ENCODE assay signal across 23 cellular contexts in genomic region chr4:144712775-144713174, GRCh38.
DNase-seq lines count a peak whose midpoint lies in the region; ATAC-seq and TF ChIP-seq lines count a peak whose summit lies in the region.
"Had no signal": no experiment of that assay in that cellular context is flagged by ENCODE, and none has a peak within 500 bp of the region (broad histone marks: within the 10 kb centered on the region; RNA-seq: fewer than 3 reads in every experiment).

No MANE protein-coding gene starts in this region.

- POLR2A ChIA-PET in IMR-90 (lab: Charles Lee; ENCODE audit: unreplicated experiment), result interaction anchor here (0.6 kb wide), 1 partner anchor 543 kb away, joined by 3 read pairs; no protein-coding TSS in a partner anchor

- peak overlapping the region; percentile 35 for H2BK5ac ChIP-seq in IMR-90 (ENCODE audit: low read depth, low read length, poor library complexity, severe bottlenecking)

- H3K4me1 ChIP-seq in IMR-90 (ENCODE audit: control insufficient read depth, insufficient read depth, low read length), result peaks cover 11% of the 10 kb centered on the region
- H3K4me1 ChIP-seq: vagina had no signal

- H3K18ac ChIP-seq in IMR-90 (ENCODE audit: low read depth, low read length), result no peak overlapping the region

- H4K8ac ChIP-seq in IMR-90 (ENCODE audit: low read depth in 2 of 2, low read length in 2 of 2), result no peak overlapping the region

- no CpG with 5 or more reads among the region's 3 CpGs for WGBS in IMR-90 (ENCODE audit: extremely low coverage in 2 of 2, insufficient read length in 1 of 2), 2 experiments

- H3K23ac ChIP-seq in IMR-90 (ENCODE audit: low read depth, low read length), result no peak overlapping the region

- DNase-seq in AG20443 (ENCODE audit: low spot score) (peak; percentile 9), IMR-90 (peak; percentile 87), astrocyte of the spinal cord (ENCODE audit: low read depth, low spot score) (peak; percentile 71), foreskin fibroblast (peak; percentile 12 to 22), NCI-H187 treated with DMSO at 0.1 percent for 48 hours (lab: John Stamatoyannopoulos, UW) (no peak), T1000 (lab: John Stamatoyannopoulos, UW) (no peak), MG63 (no peak), left ventricle myocardium superior (no peak)
- DNase-seq: activated CD8-positive, alpha-beta T cell treated with anti-CD3 and anti-CD28 coated beads for 36 hours; CD4-positive, alpha-beta T cell; mesenchymal stem cell; MM.1S; NCI-H1436 treated with DMSO at 0.1 percent for 48 hours; NCI-H2171 treated with DMSO at 0.1 percent for 48 hours; NCI-H526; stimulated activated CD4-positive, alpha-beta T cell treated with anti-CD3 and anti-CD28 coated beads, Interleukin-2, amount 100 ng/mL, for 48 hours; stimulated activated naive CD4-positive, alpha-beta T cell treated with Interleukin-2 at 50 U/mL for 16 hours; SW 1271 had no signal

- dilution Hi-C loops in IMR-90 (cut with HindIII; ENCODE audit: low sequenced_read_pairs, unreplicated experiment), result no loop called here

- no peak overlapping the region for H2BK20ac ChIP-seq in IMR-90 (ENCODE audit: low read depth, low read length)

- TF ChIP-seq RAD21 in IMR-90 (IDR thresholded peaks at IDR 0.05; ENCODE audit: low read length), result no peak

- no peak overlapping the region for H3K9ac ChIP-seq in IMR-90 (ENCODE audit: low read depth, low read length)

- H3K56ac ChIP-seq in IMR-90 (ENCODE audit: extremely low read depth, insufficient read depth, low read length), result no peak overlapping the region

- no peak for TF ChIP-seq POLR2A in IMR-90 (IDR thresholded peaks at IDR 0.05; ENCODE audit: low read depth, low read length)

- no peak overlapping the region for H3K4me3 ChIP-seq in IMR-90 (ENCODE audit: insufficient read depth, low read depth, low read length)
- no peak overlapping the region for H3K4me3 ChIP-seq in astrocyte of the spinal cord (ENCODE audit: low read depth, low read length)
- no peak overlapping the region for H3K4me3 ChIP-seq in foreskin fibroblast (ENCODE audit: low read depth in 1 of 2, low read length in 2 of 2)
- no peak overlapping the region for H3K4me3 ChIP-seq in MG63
- H3K4me3 ChIP-seq: GM12878, smooth muscle cell, thoracic aorta, vagina had no signal

- no peak overlapping the region; the same call in 1 of the 2 replicates for H3K4ac ChIP-seq in IMR-90 (ENCODE audit: low read depth, low read length)

- H3K27me3 ChIP-seq in IMR-90 (ENCODE audit: control insufficient read depth, insufficient read depth, low read length), result no peaks in the 10 kb centered on the region
- H3K27me3 ChIP-seq in MG63, result no peaks in the 10 kb centered on the region
- H3K27me3 ChIP-seq: vagina had no signal

- TF ChIP-seq CTCF in IMR-90 (conservative IDR thresholded peaks at IDR 0.05; ENCODE audit: low read depth, low read length) (no peak), astrocyte of the spinal cord (IDR thresholded peaks at IDR 0.05; ENCODE audit: low read depth, low read length) (no peak), foreskin fibroblast (IDR thresholded peaks at IDR 0.05; ENCODE audit: low read depth, low read length) (no peak)

- no peak overlapping the region for H4K5ac ChIP-seq in IMR-90 (ENCODE audit: low read depth, low read length)

- in situ Hi-C loops in IMR-90 (cut with MboI; ENCODE audit: low sequenced_read_pairs), result no loop called here
- in situ Hi-C loops in astrocyte of the spinal cord (cut with HindIII; ENCODE audit: low sequenced_read_pairs), result no loop called here

- peak; percentile 88 for ATAC-seq in IMR-90 (ENCODE audit: low read depth)
- ATAC-seq in left ventricle myocardium superior, result no peak
- ATAC-seq: activated CD4-positive, CD25-positive, alpha-beta regulatory T cell treated with anti-CD3 and anti-CD28 coated beads, Interleukin-2, amount 50 U/mL, for 24 hours; activated CD8-positive, alpha-beta T cell treated with anti-CD3 and anti-CD28 coated beads for 36 hours; GM12878 had no signal

- no peak overlapping the region for H2AFZ ChIP-seq in IMR-90 (replicated peaks; ENCODE audit: low read length, poor library complexity)

- H3K36me3 ChIP-seq in IMR-90 (ENCODE audit: control insufficient read depth, insufficient read depth, low read length), result no peaks in the 10 kb centered on the region
- H3K36me3 ChIP-seq in MG63, result no peaks in the 10 kb centered on the region
- H3K36me3 ChIP-seq: thoracic aorta, vagina had no signal

- H2AK5ac ChIP-seq in IMR-90 (ENCODE audit: low read depth, low read length), result no peak overlapping the region

- H4K20me1 ChIP-seq in IMR-90 (ENCODE audit: insufficient read depth, low read length), result no peaks in the 10 kb centered on the region

- H3K9me3 ChIP-seq in IMR-90 (ENCODE audit: control insufficient read depth, insufficient read depth, low read length) (no peaks in the 10 kb centered on the region), MG63 (no peaks in the 10 kb centered on the region)
- H3K9me3 ChIP-seq: thoracic aorta, vagina had no signal

- H2BK15ac ChIP-seq in IMR-90 (ENCODE audit: low read depth, low read length), result no peak overlapping the region

- no peak overlapping the region for H2AK9ac ChIP-seq in IMR-90 (replicated peaks; ENCODE audit: low read depth, low read length, poor library complexity)

- CTCF ChIA-PET in IMR-90 (lab: Yijun Ruan, JAX), result interaction anchor here (0.6 kb wide), 2 partner anchors 201 to 321 kb away, joined by 3 to 4 read pairs; no protein-coding TSS in a partner anchor

- H3K27ac ChIP-seq in IMR-90 (ENCODE audit: insufficient read depth, low read length), result no peak overlapping the region
- H3K27ac ChIP-seq: thoracic aorta, vagina had no signal

- BruUV-seq in IMR-90 (replicated peaks; lab: Mats Ljungman, UMichigan), result no TSS peak

- no peaks in the 10 kb centered on the region for H3K9me1 ChIP-seq in IMR-90 (ENCODE audit: insufficient read depth, low read length)

- H3K4me2 ChIP-seq in IMR-90 (ENCODE audit: low read depth, low read length), result peak overlapping the region; percentile 76; the same call in 1 of the 2 replicates
- H3K4me2 ChIP-seq: smooth muscle cell had no signal

- intact Hi-C loops in IMR-90 (cut with micrococcal nuclease) (no loop called here), left ventricle myocardium superior (cut with micrococcal nuclease) (no loop called here)

- H3K14ac ChIP-seq in IMR-90 (replicated peaks; ENCODE audit: low read depth, low read length), result no peak overlapping the region

- no peak overlapping the region for H4K91ac ChIP-seq in IMR-90 (ENCODE audit: insufficient read depth, low read depth, low read length)

- no peak overlapping the region for H2BK120ac ChIP-seq in IMR-90 (ENCODE audit: low read depth, low read length)

- H3K79me1 ChIP-seq in IMR-90 (ENCODE audit: low read depth in 1 of 2, low read length in 2 of 2), result no peaks in the 10 kb centered on the region

TF ChIP-seq in IMR-90, 13 proteins besides CTCF, POLR2A, EP300 and RAD21:
- TF ChIP-seq FOS (IDR thresholded peaks at IDR 0.05; ENCODE audit: low read depth, low read length) (peak; percentile 60; the same call in 1 of the 2 replicates), MAFK (IDR thresholded peaks at IDR 0.05; ENCODE audit: low read depth, low read length) (no peak), RFX5 (IDR thresholded peaks at IDR 0.05; ENCODE audit: low read depth, low read length) (no peak), CHD1 (IDR thresholded peaks at IDR 0.05; ENCODE audit: low read depth, low read length) (no peak), BHLHE40 (IDR thresholded peaks at IDR 0.05; ENCODE audit: low read depth, low read length) (peak; percentile 74), MXI1 (IDR thresholded peaks at IDR 0.05; ENCODE audit: borderline replicate concordance, low read depth, low read length) (no peak)

Comparison
In these comparisons a context has a peak if more than half of its experiments do, and no peak if none do; other contexts are left out.
1. DNase-seq: peak in AG20443 (single experiment), IMR-90 (single experiment), astrocyte of the spinal cord (single experiment) and foreskin fibroblast (2 of 2); none in NCI-H187 treated with DMSO at 0.1 percent for 48 hours (single experiment), T1000 (single experiment), MG63 (single experiment) and left ventricle myocardium superior (single experiment).